In the genomic region with DNA sequence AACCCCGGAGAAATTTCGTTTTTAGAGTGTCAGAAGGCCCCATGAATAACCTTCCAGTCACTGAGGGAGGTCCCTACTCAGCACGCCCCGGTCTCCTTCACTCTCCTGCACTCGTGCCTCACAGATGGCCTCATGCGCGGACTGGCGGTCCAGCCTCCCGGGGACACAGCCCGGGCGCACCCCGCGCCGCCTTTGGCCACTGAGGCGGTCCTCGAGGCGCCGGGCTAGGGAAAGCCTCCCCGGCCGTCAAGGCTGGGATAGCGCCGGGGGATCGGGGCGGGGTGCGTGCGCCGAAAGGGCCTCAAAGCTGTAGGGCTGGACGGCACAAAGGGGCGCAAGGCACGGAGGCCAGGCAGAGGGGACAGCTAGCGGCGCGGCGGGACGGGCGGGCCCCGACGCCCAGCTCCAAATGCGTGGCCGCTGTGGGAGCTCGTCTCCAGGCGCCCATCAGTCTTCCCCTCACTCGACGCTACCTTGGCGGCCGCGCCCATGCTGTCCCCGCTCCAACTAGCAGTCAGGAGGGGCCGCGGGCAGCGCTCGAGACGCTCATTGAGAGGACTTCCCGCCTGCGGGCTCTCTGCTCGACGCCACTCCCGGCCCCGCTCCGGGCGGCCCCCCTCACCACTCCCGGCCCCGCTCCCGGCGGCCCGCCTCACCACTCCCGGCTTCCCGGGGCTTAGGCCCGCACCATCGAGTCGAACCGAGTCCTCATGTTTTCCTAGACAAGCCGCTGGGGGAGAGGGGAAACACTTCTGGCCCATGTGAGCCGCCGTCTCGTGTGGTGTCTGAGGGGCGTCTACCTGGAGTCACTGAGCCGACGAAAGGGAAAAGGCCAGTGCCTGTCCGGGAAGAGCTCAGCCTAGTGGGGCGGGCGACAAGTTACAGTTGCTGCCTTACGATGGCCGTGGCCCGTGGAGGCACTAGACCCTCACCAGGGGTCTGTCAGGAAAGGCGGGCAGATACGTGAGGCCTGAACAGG, we compare ENCODE assay signal across 16 cellular contexts. TPM values are rescaled to one million over a fixed set of nuclear protein-coding genes. Genes with fewer than 3 reads are reported as not detected.
DNase-seq lines count a peak whose midpoint lies in the region; ATAC-seq, FAIRE-seq and TF ChIP-seq lines count a peak whose summit lies in the region.
"Had no signal": no experiment of that assay in that cellular context is flagged by ENCODE, and none has a peak within 500 bp of the region (broad histone marks: within the 10 kb centered on the region; RNA-seq: fewer than 3 reads in every experiment).

TSS of gene USP6 (plus strand) at position 360 of the 979 bp plus-strand sequence. CDS start 14,336 bp downstream, outside the sequence.

- TF ChIP-seq EP300 in suprapubic skin (IDR thresholded peaks at IDR 0.05), result no peak

- no peak within 1 kb of the TSS for H3K27ac ChIP-seq in RWPE2 (ENCODE audit: poor library complexity, severe bottlenecking)
- no peak within 1 kb of the TSS for H3K27ac ChIP-seq in kidney (ENCODE audit: low read depth in 2 of 2, low read length in 2 of 2)
- H3K27ac ChIP-seq in suprapubic skin, result no peak within 1 kb of the TSS
- H3K27ac ChIP-seq: right lobe of liver had no signal

- no peak for TF ChIP-seq POLR2A in suprapubic skin (IDR thresholded peaks at IDR 0.05)

- TF ChIP-seq CTCF in RWPE2 (IDR thresholded peaks at IDR 0.05; ENCODE audit: poor library complexity, severe bottlenecking), result no peak
- TF ChIP-seq CTCF in kidney (IDR thresholded peaks at IDR 0.05; ENCODE audit: borderline replicate concordance, extremely low read depth, insufficient read depth), result no peak
- no peak for TF ChIP-seq CTCF in suprapubic skin (IDR thresholded peaks at IDR 0.05)

- H3K36me3 ChIP-seq in RWPE2 (ENCODE audit: low read depth) (peaks cover 8% of the 10 kb centered on the region), kidney (ENCODE audit: control insufficient read depth in 1 of 2, insufficient read depth in 2 of 2, low read length in 2 of 2) (no peaks in the 10 kb centered on the region), suprapubic skin (no peaks in the 10 kb centered on the region), MG63 (peaks cover 7% of the 10 kb centered on the region; the same call in 1 of the 2 replicates)
- H3K36me3 ChIP-seq: right lobe of liver had no signal

- no peaks in the 10 kb centered on the region for H3K9me3 ChIP-seq in RWPE2 (ENCODE audit: severe bottlenecking)
- H3K9me3 ChIP-seq in kidney (ENCODE audit: control insufficient read depth in 1 of 2, low read length in 2 of 2), result peaks cover 0 to 3% of the 10 kb centered on the region in 2 donors
- no peaks in the 10 kb centered on the region for H3K9me3 ChIP-seq in suprapubic skin
- H3K9me3 ChIP-seq in MG63, result no peaks in the 10 kb centered on the region
- H3K9me3 ChIP-seq: right lobe of liver had no signal

- peaks cover 40% of the 10 kb centered on the region for H3K27me3 Mint-ChIP-seq in activated naive CD8-positive, alpha-beta T cell treated with anti-CD3 and anti-CD28 coated beads, Interleukin-2, amount 10 ng/mL, durations not matched to agents 7 days and 5 days
- peaks cover 43% of the 10 kb centered on the region for H3K27me3 Mint-ChIP-seq in activated naive CD8-positive, alpha-beta T cell treated with anti-CD3 and anti-CD28 coated beads for 36 hours

- DNase-seq in activated naive CD8-positive, alpha-beta T cell treated with anti-CD3 and anti-CD28 coated beads, Interleukin-2, amount 10 ng/mL, durations not matched to agents 7 days and 5 days, result peak; percentile 29
- DNase-seq in activated naive CD8-positive, alpha-beta T cell treated with anti-CD3 and anti-CD28 coated beads for 36 hours, result no peak
- DNase-seq in RWPE2 (ENCODE audit: low spot score) (peak; percentile 56), kidney (peak; percentile 69), suprapubic skin (ENCODE audit: low spot score in 2 of 2) (peak; percentile 57 to 83), MG63 (no peak)
- DNase-seq: activated CD4-positive, alpha-beta T cell treated with anti-CD3 and anti-CD28 coated beads for 4 hours; effector memory CD8-positive, alpha-beta T cell; foreskin melanocyte; SIG-M5 had no signal

- peaks cover 25% of the 10 kb centered on the region for H3K36me3 Mint-ChIP-seq in activated naive CD8-positive, alpha-beta T cell treated with anti-CD3 and anti-CD28 coated beads, Interleukin-2, amount 10 ng/mL, durations not matched to agents 7 days and 5 days
- peaks cover 41% of the 10 kb centered on the region for H3K36me3 Mint-ChIP-seq in activated naive CD8-positive, alpha-beta T cell treated with anti-CD3 and anti-CD28 coated beads for 36 hours

- WGBS in suprapubic skin, result 38% methylated on average over 66 of the region's 87 CpGs

- no peak within 1 kb of the TSS for H3K4me3 Mint-ChIP-seq in activated naive CD8-positive, alpha-beta T cell treated with anti-CD3 and anti-CD28 coated beads, Interleukin-2, amount 10 ng/mL, durations not matched to agents 7 days and 5 days
- no peak within 1 kb of the TSS for H3K4me3 Mint-ChIP-seq in activated naive CD8-positive, alpha-beta T cell treated with anti-CD3 and anti-CD28 coated beads for 36 hours
- H3K4me3 Mint-ChIP-seq: central memory CD8-positive, alpha-beta T cell had no signal

- intact Hi-C loops in kidney (cut with DNase I), result no loop called here

- H3K4me3 ChIP-seq in RWPE2 (ENCODE audit: severe bottlenecking) (no peak within 1 kb of the TSS), kidney (ENCODE audit: low read length in 2 of 2) (peak within 1 kb of the TSS in 1 of 2 donors; percentile 15), suprapubic skin (peak within 1 kb of the TSS; percentile 8), MG63 (no peak within 1 kb of the TSS)
- H3K4me3 ChIP-seq: lung, right lobe of liver had no signal

- no peak within 1 kb of the TSS for H3K9ac ChIP-seq in kidney (ENCODE audit: low read length in 2 of 2)

- no peak for ATAC-seq in activated naive CD8-positive, alpha-beta T cell treated with anti-CD3 and anti-CD28 coated beads, Interleukin-2, amount 10 ng/mL, durations not matched to agents 7 days and 5 days (ENCODE audit: low read depth)
- no peak for ATAC-seq in RWPE2 (ENCODE audit: low read depth)
- no peak for ATAC-seq in HG02798 (IDR thresholded peaks at IDR 0.05; ENCODE audit: poor library complexity, unreplicated experiment)
- ATAC-seq in HG03378 (IDR thresholded peaks at IDR 0.05; ENCODE audit: unreplicated experiment), result no peak
- ATAC-seq: effector memory CD8-positive, alpha-beta T cell; right lobe of liver had no signal

- H3K4me1 ChIP-seq in RWPE2 (ENCODE audit: insufficient read depth, poor library complexity, severe bottlenecking) (no peaks in the 10 kb centered on the region), kidney (ENCODE audit: control insufficient read depth in 1 of 2, insufficient read depth in 1 of 2, low read depth in 1 of 2, low read length in 2 of 2) (peaks cover under 1 to 3% of the 10 kb centered on the region in 2 donors), suprapubic skin (peaks cover 14% of the 10 kb centered on the region)

- H3K9me3 Mint-ChIP-seq in activated naive CD8-positive, alpha-beta T cell treated with anti-CD3 and anti-CD28 coated beads, Interleukin-2, amount 10 ng/mL, durations not matched to agents 7 days and 5 days, result peaks cover 4% of the 10 kb centered on the region
- peaks cover 3% of the 10 kb centered on the region for H3K9me3 Mint-ChIP-seq in activated naive CD8-positive, alpha-beta T cell treated with anti-CD3 and anti-CD28 coated beads for 36 hours
- H3K9me3 Mint-ChIP-seq: central memory CD8-positive, alpha-beta T cell; effector memory CD8-positive, alpha-beta T cell had no signal

- H3K4me1 Mint-ChIP-seq in activated naive CD8-positive, alpha-beta T cell treated with anti-CD3 and anti-CD28 coated beads, Interleukin-2, amount 10 ng/mL, durations not matched to agents 7 days and 5 days, result peaks cover 2% of the 10 kb centered on the region
- H3K4me1 Mint-ChIP-seq in activated naive CD8-positive, alpha-beta T cell treated with anti-CD3 and anti-CD28 coated beads for 36 hours, result peaks cover 5% of the 10 kb centered on the region

- FAIRE-seq in kidney (lab: Jason Lieb, UNC), result no peak
- FAIRE-seq: GM12892 had no signal

- H3K27me3 ChIP-seq in RWPE2 (ENCODE audit: insufficient read depth, poor library complexity, severe bottlenecking) (peaks cover 23% of the 10 kb centered on the region), suprapubic skin (peaks cover 33% of the 10 kb centered on the region), MG63 (no peaks in the 10 kb centered on the region)

- POLR2A ChIA-PET in activated naive CD8-positive, alpha-beta T cell treated with anti-CD3 and anti-CD28 coated beads, Interleukin-2, amount 10 ng/mL, durations not matched to agents 7 days and 5 days (lab: Charles Lee), result no interaction called here

- no peak within 1 kb of the TSS for H3K27ac Mint-ChIP-seq in activated naive CD8-positive, alpha-beta T cell treated with anti-CD3 and anti-CD28 coated beads, Interleukin-2, amount 10 ng/mL, durations not matched to agents 7 days and 5 days
- H3K27ac Mint-ChIP-seq in activated naive CD8-positive, alpha-beta T cell treated with anti-CD3 and anti-CD28 coated beads for 36 hours, result no peak within 1 kb of the TSS
- H3K27ac Mint-ChIP-seq: effector memory CD8-positive, alpha-beta T cell had no signal

RNA-seq across cellular contexts. Expression of gene USP6, which starts in this region (rescaled TPM):
- under 1 TPM; 0.06 to 0.11 TPM for total RNA-seq in activated naive CD8-positive, alpha-beta T cell treated with anti-CD3 and anti-CD28 coated beads, Interleukin-2, amount 10 ng/mL, durations not matched to agents 7 days and 5 days
- under 1 TPM; 0.04 to 0.10 TPM for total RNA-seq in activated naive CD8-positive, alpha-beta T cell treated with anti-CD3 and anti-CD28 coated beads for 36 hours
- 0.19 TPM for total RNA-seq in kidney
- polyA plus RNA-seq in kidney (ENCODE audit: insufficient read depth, low read depth, low replicate concordance), result 0.06 TPM
- total RNA-seq in suprapubic skin, result 1 to 10 TPM in 1 of 4 donors, under 1 TPM in 2, not detected in 1; 0.16 to 1.4 (median 0.89) TPM
- total RNA-seq in MG63 (2014; rRNA removed; shearing (Covaris generic); ENCODE audit: low replicate concordance), result not detected in 2 replicates

Comparison
In these comparisons a context has a peak if more than half of its experiments do, and no peak if none do; other contexts are left out.
1. Peak in DNase-seq in activated naive CD8-positive, alpha-beta T cell treated with anti-CD3 and anti-CD28 coated beads, Interleukin-2, amount 10 ng/mL, durations not matched to agents 7 days and 5 days; RNA of the gene not detected or under 1 TPM.
2. Peak in DNase-seq in kidney; RNA of the gene not detected or under 1 TPM.
3. DNase-seq: peak in RWPE2 (single experiment) and suprapubic skin (2 of 2); none in activated naive CD8-positive, alpha-beta T cell treated with anti-CD3 and anti-CD28 coated beads for 36 hours (single experiment) and MG63 (single experiment).